Comparison of ENCODE assay signal across 8 cellular contexts in genomic region chr2:174340400-174341300, GRCh38. TPM values are rescaled to one million over a fixed set of nuclear protein-coding genes. Genes with fewer than 3 reads are reported as not detected.
A peak's percentile ranks its signal among the peaks of the same experiment; 100 is the strongest.
DNase-seq lines count a peak whose midpoint lies in the region; ATAC-seq and TF ChIP-seq lines count a peak whose summit lies in the region.

No MANE protein-coding gene starts in this region.

- ATAC-seq in HG02759 (IDR thresholded peaks at IDR 0.05; ENCODE audit: unreplicated experiment): no peak
- ATAC-seq in GM21619 (IDR thresholded peaks at IDR 0.05; ENCODE audit: unreplicated experiment): no peak

- peak overlapping the region; percentile 76 for H3K27ac ChIP-seq in WERI-Rb-1

- H3K4me3 ChIP-seq in WERI-Rb-1 (ENCODE audit: low read depth, low read length): peak overlapping the region; percentile 80

- H3K36me3 ChIP-seq in WERI-Rb-1: peaks cover 20% of the 10 kb centered on the region

- no peaks in the 10 kb centered on the region for H3K9me3 ChIP-seq in WERI-Rb-1 (ENCODE audit: severe bottlenecking)

- peaks cover 50 to 73% (median 63%) of the 10 kb centered on the region in 3 donors for H3K27me3 Mint-ChIP-seq in immature natural killer cell (ENCODE audit: low read depth in 3 of 3)

- peaks cover 9% of the 10 kb centered on the region for H3K27me3 ChIP-seq in WERI-Rb-1 (ENCODE audit: insufficient read depth, low read depth, severe bottlenecking)

- peak; percentile 9 for DNase-seq in stimulated activated CD4-positive, alpha-beta T cell treated with anti-CD3 and anti-CD28 coated beads, Interleukin-4, amount 100 ng/mL, for 1 hour
- DNase-seq in stimulated activated CD4-positive, alpha-beta T cell treated with anti-CD3 and anti-CD28 coated beads, Interleukin-12 subunit alpha, Interleukin-12 subunit beta, amount 100 ng/mL, for 4 hours: no peak
- peak; percentile 26 for DNase-seq in WERI-Rb-1
- no peak for DNase-seq in immature natural killer cell
- no peak for DNase-seq in SHP77 (lab: John Stamatoyannopoulos, UW)
- no peak for DNase-seq in MV-4-11 (lab: John Stamatoyannopoulos, UW)

- H3K4me3 Mint-ChIP-seq in immature natural killer cell: peak overlapping the region in 4 of 5 donors; percentile 24 to 83 (median 45)

- peaks cover 0 to 3% (median 0%) of the 10 kb centered on the region in 3 donors for H3K36me3 Mint-ChIP-seq in immature natural killer cell

- H3K4me1 Mint-ChIP-seq in immature natural killer cell: peaks cover 22 to 56% of the 10 kb centered on the region in 2 donors

- no peak for TF ChIP-seq CTCF in WERI-Rb-1 (IDR thresholded peaks at IDR 0.05; ENCODE audit: low read depth, low read length)

- H3K9me3 Mint-ChIP-seq in immature natural killer cell: peaks cover 0 to 4% (median 0%) of the 10 kb centered on the region in 6 donors

- peak overlapping the region in 1 of 6 donors; percentile 64 for H3K27ac Mint-ChIP-seq in immature natural killer cell

RNA-seq across cellular contexts. Expression of gene SP9, which starts 5.9 kb away (rescaled TPM):
- not detected for polyA plus RNA-seq in immature natural killer cell

RNA-seq across cellular contexts. Expression of gene SCRN3, which starts 54.9 kb away (rescaled TPM):
- polyA plus RNA-seq in immature natural killer cell: 10 to 100 TPM in 1 of 3 donors, 1 to 10 TPM in 2; 5.8 to 13.6 (median 9.1) TPM

Comparison
In these comparisons a context has a peak if more than half of its experiments do, and no peak if none do; other contexts are left out.
1. DNase-seq: peak in stimulated activated CD4-positive, alpha-beta T cell treated with anti-CD3 and anti-CD28 coated beads, Interleukin-4, amount 100 ng/mL, for 1 hour (single experiment) and WERI-Rb-1 (single experiment); none in stimulated activated CD4-positive, alpha-beta T cell treated with anti-CD3 and anti-CD28 coated beads, Interleukin-12 subunit alpha, Interleukin-12 subunit beta, amount 100 ng/mL, for 4 hours (single experiment), immature natural killer cell (0 of 3), SHP77 (0 of 2) and MV-4-11 (single experiment).